Comparison of ENCODE assay signal across 8 cellular contexts in the genomic region with DNA sequence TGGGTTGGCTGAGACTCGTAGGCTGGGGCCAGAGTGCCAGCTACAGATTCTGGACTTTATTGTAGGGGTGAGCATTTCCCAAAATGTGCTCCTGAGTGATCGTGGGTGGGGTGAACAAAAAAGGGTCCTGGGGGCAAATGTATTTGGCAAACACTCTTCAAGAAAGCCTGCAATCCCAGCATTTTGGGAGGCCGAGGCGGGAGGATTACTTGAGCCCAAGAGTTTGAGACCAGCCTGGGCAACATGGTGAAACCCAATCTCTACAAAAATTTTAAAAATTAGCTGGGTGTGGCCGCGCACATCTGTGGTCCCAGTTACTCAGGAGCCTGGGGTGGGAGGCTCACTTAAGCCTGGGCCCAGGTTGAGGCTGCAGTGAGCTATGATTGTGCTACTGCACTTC. TPM values are rescaled to one million over a fixed set of nuclear protein-coding genes. Genes with fewer than 3 reads are reported as not detected.
DNase-seq lines count a peak whose midpoint lies in the region; ATAC-seq and TF ChIP-seq lines count a peak whose summit lies in the region.

No MANE protein-coding gene starts in this region.

- H3K4me3 Mint-ChIP-seq in activated T-cell treated with anti-CD3 and anti-CD28 coated beads, Interleukin-2, amount 50 U/mL, for 72 hours: peak overlapping the region in 1 of 2 donors; percentile 4
- H3K4me3 Mint-ChIP-seq in chondrocyte (ENCODE audit: unreplicated experiment): peak overlapping the region; percentile 69

- TF ChIP-seq POLR2A in tibial nerve (IDR thresholded peaks at IDR 0.05): no peak

- peaks cover 15% of the 10 kb centered on the region for H3K4me1 ChIP-seq in muscle layer of colon (ENCODE audit: insufficient read depth, low read length)
- peaks cover 0 to 38% (median 15%) of the 10 kb centered on the region in 4 donors for H3K4me1 ChIP-seq in tibial nerve

- peaks cover 10% of the 10 kb centered on the region for H3K4me1 Mint-ChIP-seq in activated T-cell treated with anti-CD3 and anti-CD28 coated beads, Interleukin-2, amount 50 U/mL, for 72 hours (ENCODE audit: low read depth)
- H3K4me1 Mint-ChIP-seq in chondrocyte (ENCODE audit: low read depth): peaks cover 43% of the 10 kb centered on the region

- peak overlapping the region; percentile 4 for H3K27ac Mint-ChIP-seq in activated T-cell treated with anti-CD3 and anti-CD28 coated beads, Interleukin-2, amount 50 U/mL, for 72 hours
- peak overlapping the region; percentile 97 for H3K27ac Mint-ChIP-seq in chondrocyte (ENCODE audit: unreplicated experiment)

- H3K4me3 ChIP-seq in muscle layer of colon (ENCODE audit: low read depth in 1 of 2, low read length in 2 of 2): peak overlapping the region in 1 of 2 donors; percentile 80
- H3K4me3 ChIP-seq in tibial nerve: peak overlapping the region in 3 of 4 donors; percentile 38 to 57 (median 44)

- no peak for TF ChIP-seq EP300 in tibial nerve (IDR thresholded peaks at IDR 0.05)

- H3K9me3 Mint-ChIP-seq in activated T-cell treated with anti-CD3 and anti-CD28 coated beads, Interleukin-2, amount 50 U/mL, for 72 hours: peaks cover 0 to 3% of the 10 kb centered on the region in 2 donors
- peaks cover 2% of the 10 kb centered on the region for H3K9me3 Mint-ChIP-seq in chondrocyte (ENCODE audit: low read depth)

- H3K9me3 ChIP-seq in muscle layer of colon (ENCODE audit: low read length) (no peaks in the 10 kb centered on the region), tibial nerve (no peaks in the 10 kb centered on the region)

- no peaks in the 10 kb centered on the region for H3K27me3 Mint-ChIP-seq in activated T-cell treated with anti-CD3 and anti-CD28 coated beads, Interleukin-2, amount 50 U/mL, for 72 hours (ENCODE audit: low read depth)
- no peaks in the 10 kb centered on the region for H3K27me3 Mint-ChIP-seq in chondrocyte (ENCODE audit: low read depth)

- no peaks in the 10 kb centered on the region for H3K27me3 ChIP-seq in muscle layer of colon (ENCODE audit: control insufficient read depth in 1 of 2, insufficient read depth in 2 of 2, low read length in 2 of 2)
- no peaks in the 10 kb centered on the region for H3K27me3 ChIP-seq in tibial nerve

- WGBS in tibial nerve, 2 donors: 83 to 90% methylated on average over 6 of the region's 6 CpGs

- peak overlapping the region; percentile 78 for H3K9ac ChIP-seq in muscle layer of colon (ENCODE audit: low read length)

- TF ChIP-seq CTCF in chondrocyte (IDR thresholded peaks at IDR 0.05) (no peak), tibial nerve (IDR thresholded peaks at IDR 0.05) (no peak)

- H3K36me3 Mint-ChIP-seq in activated T-cell treated with anti-CD3 and anti-CD28 coated beads, Interleukin-2, amount 50 U/mL, for 72 hours (ENCODE audit: insufficient read depth in 2 of 2): peaks cover 3% of the 10 kb centered on the region in 2 donors
- H3K36me3 Mint-ChIP-seq in chondrocyte (ENCODE audit: low read depth): peaks cover 3% of the 10 kb centered on the region

- no peak for DNase-seq in activated T-cell treated with anti-CD3 and anti-CD28 coated beads, Interleukin-2, amount 50 U/mL, for 72 hours
- DNase-seq in activated T-cell treated with anti-CD3 and anti-CD28 coated beads for 4 hours: no peak
- peak; percentile 46 for DNase-seq in chondrocyte (ENCODE audit: low spot score)
- DNase-seq in tibial nerve (ENCODE audit: low spot score in 2 of 2): no peak
- DNase-seq in GM03348 (ENCODE audit: low spot score): no peak

- H3K36me3 ChIP-seq in muscle layer of colon (ENCODE audit: insufficient read depth, low read length) (no peaks in the 10 kb centered on the region), tibial nerve (no peaks in the 10 kb centered on the region)

- H3K27ac ChIP-seq in muscle layer of colon (ENCODE audit: low read depth, low read length) (peak overlapping the region; percentile 89), tibial nerve (peak overlapping the region; percentile 90 to 99 (median 96))

- ATAC-seq in activated T-cell treated with anti-CD3 and anti-CD28 coated beads, Interleukin-2, amount 50 U/mL, for 72 hours (replicated peaks in 1 of 2): no peak
- ATAC-seq in HG03442 (IDR thresholded peaks at IDR 0.05; ENCODE audit: unreplicated experiment): no peak
- no peak for ATAC-seq in HG02884 (IDR thresholded peaks at IDR 0.05; ENCODE audit: unreplicated experiment)

RNA-seq across cellular contexts. Expression of a gene that starts 55.5 kb away (rescaled TPM):
- 10 to 100 TPM; 24.6 to 25.8 TPM for total RNA-seq in activated T-cell treated with anti-CD3 and anti-CD28 coated beads, Interleukin-2, amount 50 U/mL, for 72 hours
- total RNA-seq in chondrocyte: 14.8 to 18.9 TPM (median 15.2 TPM) in 3 replicates
- 10 to 100 TPM; 13.9 to 37.6 (median 18.5) TPM for total RNA-seq in tibial nerve

RNA-seq across cellular contexts. Expression of a gene that starts 58.2 kb away (rescaled TPM):
- total RNA-seq in activated T-cell treated with anti-CD3 and anti-CD28 coated beads, Interleukin-2, amount 50 U/mL, for 72 hours: 10 to 100 TPM; 87.0 to 88.8 TPM
- total RNA-seq in chondrocyte: 16.3 to 17.6 TPM (median 16.8 TPM) in 3 replicates
- 10 to 100 TPM; 58.8 to 90.6 (median 73.9) TPM for total RNA-seq in tibial nerve
